13 cellular contexts compared by ENCODE assay signal in the genomic region with DNA sequence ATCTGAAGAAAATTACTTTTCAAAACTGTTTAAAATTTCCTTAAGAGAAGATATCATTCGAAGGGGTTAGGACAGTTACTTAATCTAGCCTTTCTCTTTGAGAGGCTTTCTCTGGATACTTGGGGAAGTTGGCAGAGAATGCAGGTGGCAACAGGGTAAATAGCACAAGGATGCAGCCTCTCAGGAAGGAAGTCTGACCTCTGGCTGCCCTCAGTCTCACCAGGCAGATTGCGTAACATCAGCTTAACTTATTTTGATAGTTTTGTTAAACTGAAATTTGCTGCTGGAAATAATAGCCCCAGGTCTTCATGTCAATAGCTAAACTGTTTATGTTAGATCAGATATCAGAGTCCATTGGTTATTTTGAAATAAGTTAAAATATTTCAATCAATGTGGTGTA. TPM values are rescaled to one million over a fixed set of nuclear protein-coding genes. Genes with fewer than 3 reads are reported as not detected.
DNase-seq lines count a peak whose midpoint lies in the region; ATAC-seq and TF ChIP-seq lines count a peak whose summit lies in the region.
"Had no signal": no experiment of that assay in that cellular context is flagged by ENCODE, and none has a peak within 500 bp of the region (broad histone marks: within the 10 kb centered on the region; RNA-seq: fewer than 3 reads in every experiment).

No MANE protein-coding gene starts in this region.

- no peak overlapping the region for H3K27ac ChIP-seq in testis
- H3K27ac ChIP-seq in suprapubic skin, result no peak overlapping the region
- H3K27ac ChIP-seq: psoas muscle had no signal

- TF ChIP-seq CTCF in testis (IDR thresholded peaks at IDR 0.05) (no peak), natural killer cell (IDR thresholded peaks at IDR 0.05) (no peak), suprapubic skin (IDR thresholded peaks at IDR 0.05) (no peak)

- no peak for TF ChIP-seq POLR2A in testis (IDR thresholded peaks at IDR 0.05)
- TF ChIP-seq POLR2A in suprapubic skin (IDR thresholded peaks at IDR 0.05), result no peak

- H3K4me1 ChIP-seq in testis (peaks cover 4% of the 10 kb centered on the region), suprapubic skin (no peaks in the 10 kb centered on the region)

- H3K27me3 ChIP-seq in testis, result no peaks in the 10 kb centered on the region
- no peaks in the 10 kb centered on the region for H3K27me3 ChIP-seq in suprapubic skin

- no peaks in the 10 kb centered on the region for H3K27me3 Mint-ChIP-seq in natural killer cell (ENCODE audit: low read depth in 2 of 2)

- no peak for ATAC-seq in natural killer cell
- no peak for ATAC-seq in HG02884 (IDR thresholded peaks at IDR 0.05; ENCODE audit: unreplicated experiment)
- ATAC-seq: WTC11 had no signal

- no peak for TF ChIP-seq EP300 in suprapubic skin (IDR thresholded peaks at IDR 0.05)

- H3K4me1 Mint-ChIP-seq in natural killer cell, result no peaks in the 10 kb centered on the region
- H3K4me1 Mint-ChIP-seq: WTC11 had no signal

- H3K27ac Mint-ChIP-seq in natural killer cell, result no peak overlapping the region
- H3K27ac Mint-ChIP-seq: WTC11 had no signal

- H3K9me3 ChIP-seq in testis (no peaks in the 10 kb centered on the region), suprapubic skin (peaks cover 5% of the 10 kb centered on the region)
- H3K9me3 ChIP-seq: psoas muscle had no signal

- no peaks in the 10 kb centered on the region for H3K36me3 Mint-ChIP-seq in natural killer cell

- H3K4me3 ChIP-seq in testis, result no peak overlapping the region
- no peak overlapping the region for H3K4me3 ChIP-seq in suprapubic skin
- H3K4me3 ChIP-seq: psoas muscle had no signal

- H3K36me3 ChIP-seq in testis (ENCODE audit: low read depth, missing control alignments) (no peaks in the 10 kb centered on the region), suprapubic skin (no peaks in the 10 kb centered on the region)

- H3K9me3 Mint-ChIP-seq in natural killer cell, result peaks cover 8 to 11% of the 10 kb centered on the region in 2 donors

- 65 to 69% methylated on average over 2 of the region's 2 CpGs for WGBS in testis, 2 donors
- WGBS in suprapubic skin, result 46% methylated on average over 2 of the region's 2 CpGs

- DNase-seq in HS-5 (ENCODE audit: low read depth) (peak; percentile 4), SKM-1 treated with dmso at 0.1 percent for 144 hours (lab: John Stamatoyannopoulos, UW; ENCODE audit: unreplicated experiment) (peak; percentile 86), glomerular endothelial cell (ENCODE audit: extremely low read depth, low read depth, low spot score) (peak; percentile 62), testis (peak; percentile 19), natural killer cell (no peak), suprapubic skin (ENCODE audit: low spot score in 2 of 2) (no peak)
- DNase-seq: activated gamma-delta T cell treated with Interleukin-2 at 50 U/mL for 16 hours, islet precursor cell, NCI-H82, psoas muscle had no signal

- no peak overlapping the region for H3K4me3 Mint-ChIP-seq in natural killer cell
- H3K4me3 Mint-ChIP-seq: WTC11 had no signal

- intact Hi-C loops in testis (cut with DNase I; ENCODE audit: low total_unique reads), result no loop called here
- intact Hi-C loops in natural killer cell (cut with micrococcal nuclease), result no loop called here

RNA-seq across cellular contexts. Expression of a gene that starts 20.4 kb away (rescaled TPM):
- total RNA-seq in glomerular endothelial cell, result not detected in 2 replicates
- 10 to 100 TPM in 1 of 2 donors, 1 to 10 TPM in 1; 7.8 to 12.9 TPM for total RNA-seq in testis
- polyA plus RNA-seq in testis (ENCODE audit: insufficient read depth, low read depth, low replicate concordance), result 22.6 TPM
- total RNA-seq in natural killer cell, result not detected
- 1 to 10 TPM in 2 of 4 donors, under 1 TPM in 1, not detected in 1; 0.70 to 3.1 (median 2.0) TPM for total RNA-seq in suprapubic skin
- total RNA-seq: G401 had no signal

Comparison
In these comparisons a context has a peak if more than half of its experiments do, and no peak if none do; other contexts are left out.
1. DNase-seq: peak in HS-5 (single experiment), SKM-1 treated with dmso at 0.1 percent for 144 hours (single experiment), glomerular endothelial cell (single experiment) and testis (single experiment); none in natural killer cell (single experiment) and suprapubic skin (0 of 2).